In genomic region chr9:14313378-14313940, GRCh38 we compare ENCODE assay signal across 9 cellular contexts. TPM values are rescaled to one million over a fixed set of nuclear protein-coding genes. Genes with fewer than 3 reads are reported as not detected.
DNase-seq lines count a peak whose midpoint lies in the region; ATAC-seq, FAIRE-seq and TF ChIP-seq lines count a peak whose summit lies in the region.
"Had no signal": no experiment of that assay in that cellular context is flagged by ENCODE, and none has a peak within 500 bp of the region (broad histone marks: within the 10 kb centered on the region; RNA-seq: fewer than 3 reads in every experiment).

No MANE protein-coding gene starts in this region.

- POLR2A ChIA-PET in activated CD4-positive, alpha-beta memory T cell treated with anti-CD3 and anti-CD28 coated beads for 36 hours (lab: Charles Lee), result no interaction called here

- CTCF ChIA-PET in activated CD4-positive, alpha-beta memory T cell treated with anti-CD3 and anti-CD28 coated beads for 36 hours (lab: Charles Lee), result no interaction called here

- H3K4me3 Mint-ChIP-seq in activated CD4-positive, alpha-beta memory T cell treated with anti-CD3 and anti-CD28 coated beads for 36 hours, result peak overlapping the region; percentile 68
- H3K4me3 Mint-ChIP-seq in neural crest cell, result peak overlapping the region; percentile 90

- peak; percentile 13 for DNase-seq in H4 (ENCODE audit: low spot score)
- peak; percentile 10 for DNase-seq in activated CD4-positive, alpha-beta memory T cell treated with anti-CD3 and anti-CD28 coated beads for 36 hours
- peak; percentile 52 for DNase-seq in fibroblast of gingiva (ENCODE audit: low read depth)
- peak; percentile 23 for DNase-seq in neural crest cell (ENCODE audit: low read depth, low spot score)
- no peak for DNase-seq in GM12892 (ENCODE audit: insufficient read length)
- DNase-seq in COLO829 (ENCODE audit: low spot score), result no peak

- ATAC-seq in GM18502 (IDR thresholded peaks at IDR 0.05; ENCODE audit: poor library complexity, unreplicated experiment), result no peak

- TF ChIP-seq POLR2A in GM12892 (IDR thresholded peaks at IDR 0.05; ENCODE audit: low read depth, low read length), result no peak

- no peaks in the 10 kb centered on the region for H3K9me3 Mint-ChIP-seq in activated CD4-positive, alpha-beta memory T cell treated with anti-CD3 and anti-CD28 coated beads for 36 hours
- H3K9me3 Mint-ChIP-seq in neural crest cell, result no peaks in the 10 kb centered on the region

- H3K27me3 Mint-ChIP-seq in activated CD4-positive, alpha-beta memory T cell treated with anti-CD3 and anti-CD28 coated beads for 36 hours, result peaks cover 59% of the 10 kb centered on the region
- H3K27me3 Mint-ChIP-seq in neural crest cell (ENCODE audit: low read depth), result peaks cover 85% of the 10 kb centered on the region

- no peak for FAIRE-seq in GM12892 (lab: Jason Lieb, UNC)
- FAIRE-seq: colon had no signal

- H3K4me1 Mint-ChIP-seq in activated CD4-positive, alpha-beta memory T cell treated with anti-CD3 and anti-CD28 coated beads for 36 hours (ENCODE audit: low read depth), result peaks cover 20% of the 10 kb centered on the region
- H3K4me1 Mint-ChIP-seq in neural crest cell, result peaks cover 32% of the 10 kb centered on the region

- intact Hi-C loops in activated CD4-positive, alpha-beta memory T cell treated with anti-CD3 and anti-CD28 coated beads for 36 hours (cut with micrococcal nuclease), result no loop called here

- peaks cover 7% of the 10 kb centered on the region for H3K36me3 Mint-ChIP-seq in activated CD4-positive, alpha-beta memory T cell treated with anti-CD3 and anti-CD28 coated beads for 36 hours
- H3K36me3 Mint-ChIP-seq in neural crest cell (ENCODE audit: low read depth), result no peaks in the 10 kb centered on the region

- H3K27ac ChIP-seq in 22Rv1, result peak overlapping the region; percentile 96

- H3K27ac Mint-ChIP-seq in activated CD4-positive, alpha-beta memory T cell treated with anti-CD3 and anti-CD28 coated beads for 36 hours, result peak overlapping the region; percentile 23
- no peak overlapping the region for H3K27ac Mint-ChIP-seq in neural crest cell (ENCODE audit: unreplicated experiment)

- TF ChIP-seq CTCF in 22Rv1 (IDR thresholded peaks at IDR 0.05), result no peak
- TF ChIP-seq CTCF in neural crest cell (conservative IDR thresholded peaks at IDR 0.05), result no peak

RNA-seq across cellular contexts. Expression of gene NFIB, which starts 0.5 kb away (rescaled TPM):
- total RNA-seq in H4 (2014; rRNA removed; shearing (Covaris generic)), result 10.2 and 11.3 TPM in 2 replicates
- total RNA-seq in activated CD4-positive, alpha-beta memory T cell treated with anti-CD3 and anti-CD28 coated beads for 36 hours, result not detected
- total RNA-seq in neural crest cell, result 2.9 and 3.7 TPM in 2 replicates
- polyA plus RNA-seq in GM12892 (2012; ENCODE audit: missing spikeins), result not detected

Comparison
In these comparisons a context has a peak if more than half of its experiments do, and no peak if none do; other contexts are left out.
1. DNase-seq: peak in H4 (single experiment), activated CD4-positive, alpha-beta memory T cell treated with anti-CD3 and anti-CD28 coated beads for 36 hours (single experiment), fibroblast of gingiva (single experiment) and neural crest cell (single experiment); none in GM12892 (single experiment) and COLO829 (single experiment).